In the genomic region with DNA sequence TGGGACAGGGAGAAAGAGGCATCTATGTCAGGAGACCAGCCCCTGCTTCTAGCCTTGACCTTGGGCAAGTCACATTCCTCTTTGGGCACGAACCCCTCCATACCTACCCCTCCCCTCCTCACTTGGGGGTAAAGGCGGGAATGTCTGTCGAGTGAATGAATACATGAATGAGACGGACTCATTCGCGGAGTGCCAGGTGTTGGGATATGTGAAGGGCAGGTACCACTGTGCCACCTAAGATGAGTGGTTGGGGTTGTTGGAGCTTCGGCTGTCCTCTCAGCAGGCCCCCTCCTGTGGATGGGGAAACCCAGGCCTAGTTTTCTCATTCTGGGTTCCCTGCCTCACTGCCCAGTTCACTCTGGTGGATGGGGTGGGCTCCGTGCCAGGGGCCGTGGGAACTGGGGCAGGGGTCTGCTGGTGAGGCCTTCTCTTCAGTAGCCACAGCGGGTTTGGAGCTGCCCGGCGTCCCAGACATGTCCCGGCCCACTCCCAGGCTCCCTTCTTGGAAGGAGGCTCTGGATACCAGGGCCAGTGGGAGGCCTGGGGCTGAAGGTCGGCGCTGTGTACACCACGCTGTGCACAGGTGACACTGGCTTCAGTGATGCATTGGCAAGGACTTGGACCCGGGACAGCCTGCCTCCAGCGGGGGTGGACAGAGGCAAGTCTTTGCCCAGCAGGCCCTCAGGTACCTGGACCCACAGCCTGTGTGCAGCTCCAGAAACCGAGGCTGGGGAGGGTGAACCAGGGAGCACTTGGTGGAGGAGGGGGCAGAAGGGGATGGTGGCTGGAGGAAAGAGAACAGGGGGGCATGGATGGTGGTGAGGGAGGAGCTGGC, we compare ENCODE assay signal across 1 cellular context.
TF ChIP-seq lines count a peak whose summit lies in the region.

No MANE protein-coding gene starts in this region.

TF ChIP-seq in HEK293, 187 proteins besides CTCF, POLR2A, EP300 and RAD21 (continued from another document):
- TF ChIP-seq, protein P1, sequence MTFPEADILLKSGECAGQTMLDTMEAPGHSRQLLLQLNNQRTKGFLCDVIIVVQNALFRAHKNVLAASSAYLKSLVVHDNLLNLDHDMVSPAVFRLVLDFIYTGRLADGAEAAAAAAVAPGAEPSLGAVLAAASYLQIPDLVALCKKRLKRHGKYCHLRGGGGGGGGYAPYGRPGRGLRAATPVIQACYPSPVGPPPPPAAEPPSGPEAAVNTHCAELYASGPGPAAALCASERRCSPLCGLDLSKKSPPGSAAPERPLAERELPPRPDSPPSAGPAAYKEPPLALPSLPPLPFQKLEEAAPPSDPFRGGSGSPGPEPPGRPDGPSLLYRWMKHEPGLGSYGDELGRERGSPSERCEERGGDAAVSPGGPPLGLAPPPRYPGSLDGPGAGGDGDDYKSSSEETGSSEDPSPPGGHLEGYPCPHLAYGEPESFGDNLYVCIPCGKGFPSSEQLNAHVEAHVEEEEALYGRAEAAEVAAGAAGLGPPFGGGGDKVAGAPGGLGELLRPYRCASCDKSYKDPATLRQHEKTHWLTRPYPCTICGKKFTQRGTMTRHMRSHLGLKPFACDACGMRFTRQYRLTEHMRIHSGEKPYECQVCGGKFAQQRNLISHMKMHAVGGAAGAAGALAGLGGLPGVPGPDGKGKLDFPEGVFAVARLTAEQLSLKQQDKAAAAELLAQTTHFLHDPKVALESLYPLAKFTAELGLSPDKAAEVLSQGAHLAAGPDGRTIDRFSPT (tag by site-specific recombination; IDR thresholded peaks at IDR 0.05): 0 out of 2 replicates have a peak, but pooled peaks have one; percentile 20
- TF ChIP-seq ZNF561 (tag by site-specific recombination; IDR thresholded peaks at IDR 0.05; ENCODE audit: borderline replicate concordance): no peak
